16 cellular contexts compared by ENCODE assay signal in the genomic region with DNA sequence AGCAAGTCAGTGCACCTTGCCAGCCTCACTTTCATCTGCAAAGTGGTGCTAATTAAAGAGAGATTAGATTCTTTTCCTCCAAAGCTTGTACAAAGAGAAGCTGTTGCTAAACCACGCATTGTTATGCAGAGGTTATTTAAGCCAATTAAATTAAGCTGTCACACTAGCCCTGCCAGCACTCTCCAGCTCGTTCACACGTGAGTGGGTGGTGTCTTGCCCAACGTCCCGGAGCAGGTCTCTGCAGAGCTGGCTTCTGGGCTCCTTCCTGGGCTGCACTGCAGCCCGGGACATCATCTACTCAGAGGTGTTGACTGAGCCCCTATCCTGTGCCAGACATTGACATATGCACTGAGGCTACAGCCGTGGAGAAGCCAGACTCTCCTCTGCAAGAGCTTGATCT.
DNase-seq lines count a peak whose midpoint lies in the region; ATAC-seq and TF ChIP-seq lines count a peak whose summit lies in the region.
"Had no signal": no experiment of that assay in that cellular context is flagged by ENCODE, and none has a peak within 500 bp of the region (broad histone marks: within the 10 kb centered on the region; RNA-seq: fewer than 3 reads in every experiment).

No MANE protein-coding gene starts in this region.

- H3K9me3 ChIP-seq in osteoblast (ENCODE audit: low read depth, low read length), result no peaks in the 10 kb centered on the region
- H3K9me3 ChIP-seq: BE2C, thoracic aorta had no signal

- H3K4me1 ChIP-seq in GM23338 (ENCODE audit: insufficient read depth), result 0 out of 2 replicates have a peak, but pooled peaks cover 3% of the 10 kb centered on the region
- peaks cover 21% of the 10 kb centered on the region for H3K4me1 ChIP-seq in osteoblast (ENCODE audit: insufficient read depth, low read length)

- H3F3A ChIP-seq in GM23338 (replicated peaks; ENCODE audit: low read depth), result no peaks in the 10 kb centered on the region

- peaks cover 2% of the 10 kb centered on the region for H3K27me3 Mint-ChIP-seq in GM23338 (ENCODE audit: insufficient read depth, low read depth, poor library complexity)

- no peak overlapping the region for H3K4me3 Mint-ChIP-seq in GM23338
- H3K4me3 Mint-ChIP-seq: T-helper 2 cell treated with Interferon-gamma antibody and Interleukin-4, amounts not matched to agents 5 μg/mL and 100 μg/mL, for 36 hours had no signal

- no peaks in the 10 kb centered on the region for H3K9me3 Mint-ChIP-seq in GM23338
- H3K9me3 Mint-ChIP-seq: activated T-helper 2 cell treated with anti-CD3 and anti-CD28 coated beads, Interferon-gamma antibody, Interleukin-2, Interleukin-4, amounts not matched to agents 10 μg/mL and 5 μg/mL and 100 μg/mL, durations not matched to agents 14 hours and 24 hours and 36 hours; T-helper 2 cell treated with Interferon-gamma antibody and Interleukin-4, amounts not matched to agents 5 μg/mL and 100 μg/mL, for 36 hours had no signal

- H3K36me3 ChIP-seq in GM23338 (ENCODE audit: insufficient read depth) (no peaks in the 10 kb centered on the region), osteoblast (ENCODE audit: insufficient read depth, low read length) (no peaks in the 10 kb centered on the region)
- H3K36me3 ChIP-seq: BE2C, thoracic aorta had no signal

- no peak overlapping the region for H3K4me2 ChIP-seq in GM23338
- no peak overlapping the region for H3K4me2 ChIP-seq in osteoblast (ENCODE audit: insufficient read depth, low read length)

- no peaks in the 10 kb centered on the region for H3K36me3 Mint-ChIP-seq in GM23338 (ENCODE audit: low read depth)

- no peak overlapping the region for H3K4me3 ChIP-seq in GM23338
- no peak overlapping the region for H3K4me3 ChIP-seq in osteoblast (ENCODE audit: insufficient read depth, low read length)
- no peak overlapping the region for H3K4me3 ChIP-seq in coronary artery
- H3K4me3 ChIP-seq: thoracic aorta had no signal

- no peak overlapping the region for H3K27ac ChIP-seq in GM23338 (ENCODE audit: low read depth)
- H3K27ac ChIP-seq in osteoblast (ENCODE audit: low read depth, low read length), result peak overlapping the region; percentile 0
- no peak overlapping the region for H3K27ac ChIP-seq in coronary artery
- H3K27ac ChIP-seq: thoracic aorta had no signal

- H3K27me3 ChIP-seq in GM23338 (ENCODE audit: insufficient read depth) (no peaks in the 10 kb centered on the region), osteoblast (ENCODE audit: insufficient read depth, low read length) (peaks cover 2% of the 10 kb centered on the region)
- H3K27me3 ChIP-seq: BE2C had no signal

- TF ChIP-seq CTCF in GM23338 (conservative IDR thresholded peaks at IDR 0.05; ENCODE audit: low read depth in 2 of 2) (no peak), osteoblast (IDR thresholded peaks at IDR 0.05; ENCODE audit: extremely low read depth, low read depth, low read length) (no peak), coronary artery (IDR thresholded peaks at IDR 0.05) (no peak)

- DNase-seq in GM23338 (ENCODE audit: low spot score), result no peak
- DNase-seq in NCI-H82 treated with DMSO at 0.1 percent for 48 hours (lab: John Stamatoyannopoulos, UW; ENCODE audit: unreplicated experiment), result peak; percentile 79
- no peak for DNase-seq in osteoblast (ENCODE audit: insufficient read length, low spot score, missing footprints)
- DNase-seq in GOT3 (lab: John Stamatoyannopoulos, UW), result no peak
- DNase-seq in coronary artery (ENCODE audit: low spot score), result no peak
- DNase-seq in NCI-H2196 treated with DMSO at 0.1 percent for 48 hours (lab: John Stamatoyannopoulos, UW; ENCODE audit: unreplicated experiment), result no peak
- DNase-seq: activated CD4-positive, CD25-positive, alpha-beta regulatory T cell treated with anti-CD3 and anti-CD28 coated beads, Interleukin-2, amount 50 U/mL, for 72 hours; BE2C; central memory CD4-positive, alpha-beta T cell; effector memory CD4-positive, alpha-beta T cell; NCI-H1436 treated with DMSO at 0.1 percent for 48 hours; NCI-H345 had no signal

- H3K79me2 ChIP-seq in GM23338 (replicated peaks; ENCODE audit: insufficient read depth) (no peaks in the 10 kb centered on the region), osteoblast (ENCODE audit: insufficient read depth, low read length) (no peaks in the 10 kb centered on the region)

- H2AFZ ChIP-seq in GM23338 (peak overlapping the region; percentile 23; the same call in 1 of the 2 replicates), osteoblast (ENCODE audit: low read length) (no peak overlapping the region)

- no peak overlapping the region for H3K27ac Mint-ChIP-seq in GM23338
- H3K27ac Mint-ChIP-seq: activated T-helper 2 cell treated with anti-CD3 and anti-CD28 coated beads, Interferon-gamma antibody, Interleukin-2, Interleukin-4, amounts not matched to agents 10 μg/mL and 5 μg/mL and 100 μg/mL, durations not matched to agents 14 hours and 24 hours and 36 hours; T-helper 2 cell treated with Interferon-gamma antibody and Interleukin-4, amounts not matched to agents 5 μg/mL and 100 μg/mL, for 36 hours had no signal

- H3K9me2 ChIP-seq in GM23338 (ENCODE audit: insufficient read depth), result peaks cover 11% of the 10 kb centered on the region

- ATAC-seq in GM23338, result peak; percentile 58
- peak; percentile 86 for ATAC-seq in esophagus mucosa

- H4K20me1 ChIP-seq in GM23338 (replicated peaks; ENCODE audit: insufficient read depth) (no peaks in the 10 kb centered on the region), osteoblast (ENCODE audit: insufficient read depth, low read length) (no peaks in the 10 kb centered on the region)

- peaks cover 6% of the 10 kb centered on the region for H3K4me1 Mint-ChIP-seq in GM23338

TF ChIP-seq in GM23338, 12 proteins besides CTCF, POLR2A, EP300 and RAD21:
- no peak for TF ChIP-seq ZNF114 (CRISPR knock-in tag; IDR thresholded peaks at IDR 0.05)
- no peak for TF ChIP-seq POLR2AphosphoS5 (IDR thresholded peaks at IDR 0.05; ENCODE audit: low read depth)
- no peak for TF ChIP-seq ZNF331 (CRISPR knock-in tag; IDR thresholded peaks at IDR 0.05; ENCODE audit: low read depth)
TF ChIP-seq in GM23338: peak in this region for 0.
